Comparison of ENCODE assay signal across 20 cellular contexts in genomic region chr3:12468276-12468675, GRCh38.
"Had no signal": no experiment of that assay in that cellular context is flagged by ENCODE, and none has a peak within 500 bp of the region (broad histone marks: within the 10 kb centered on the region; RNA-seq: fewer than 3 reads in every experiment).

No MANE protein-coding gene starts in this region.

- H3K27ac Mint-ChIP-seq: stimulated activated naive B cell treated with anti-CD40 and anti-IgM and Interleukin-4, amounts not matched to agents 10 μg/mL and 1 μg/mL and 100 μg/mL, for 72 hours had no signal

- H3K27me3 ChIP-seq: dorsolateral prefrontal cortex, hepatocyte, right lobe of liver, testis, transverse colon had no signal

- H3K27ac ChIP-seq: dorsolateral prefrontal cortex, hepatocyte, parathyroid adenoma, psoas muscle, right lobe of liver, skin epidermis, testis, transverse colon had no signal

- H3K9ac ChIP-seq: parathyroid adenoma had no signal

- H2AFZ ChIP-seq: hepatocyte, parathyroid adenoma had no signal

- H3K4me2 ChIP-seq: hepatocyte had no signal

- H3K4me1 ChIP-seq: parathyroid adenoma, psoas muscle, testis had no signal

- H3K36me3 Mint-ChIP-seq: naive thymus-derived CD8-positive, alpha-beta T cell; stimulated activated naive B cell treated with anti-CD40 and anti-IgM and Interleukin-4, amounts not matched to agents 10 μg/mL and 1 μg/mL and 100 μg/mL, for 72 hours had no signal

- H3K4me3 ChIP-seq: dorsolateral prefrontal cortex, hepatocyte, psoas muscle, right lobe of liver, skin epidermis, testis, transverse colon had no signal

- H3K9me3 Mint-ChIP-seq: naive thymus-derived CD8-positive, alpha-beta T cell; stimulated activated naive B cell treated with anti-CD40 and anti-IgM and Interleukin-4, amounts not matched to agents 10 μg/mL and 1 μg/mL and 100 μg/mL, for 72 hours; stimulated activated naive CD8-positive, alpha-beta T cell treated with anti-CD3 and anti-CD28 coated beads, Interleukin-15, amount 100 ng/mL, for 72 hours had no signal

- DNase-seq: cortex of kidney; dorsolateral prefrontal cortex; effector CD8-positive, alpha-beta T cell; foreskin melanocyte; head of caudate nucleus; left colon; naive thymus-derived CD8-positive, alpha-beta T cell; occipital lobe; psoas muscle; retina; right lobe of liver; stimulated activated CD4-positive, alpha-beta T cell treated with anti-CD3 and anti-CD28 coated beads, Interleukin-2, amount 100 ng/mL, for 24 hours; stimulated activated CD4-positive, alpha-beta T cell treated with anti-CD3 and anti-CD28 coated beads, Interleukin-4, amount 100 ng/mL, for 4 hours; stimulated activated naive B cell treated with anti-CD40 and anti-IgM and Interleukin-4, amounts not matched to agents 10 μg/mL and 1 μg/mL and 100 μg/mL, for 72 hours; stimulated activated naive CD8-positive, alpha-beta T cell treated with anti-CD3 and anti-CD28 coated beads, Interleukin-15, amount 100 ng/mL, for 72 hours; testis; transverse colon had no signal

- H3K36me3 ChIP-seq: right lobe of liver, transverse colon had no signal

- ATAC-seq: naive thymus-derived CD8-positive, alpha-beta T cell; psoas muscle; right lobe of liver; stimulated activated naive B cell treated with anti-CD40 and anti-IgM and Interleukin-4, amounts not matched to agents 10 μg/mL and 1 μg/mL and 100 μg/mL, for 72 hours; stimulated activated naive CD8-positive, alpha-beta T cell treated with anti-CD3 and anti-CD28 coated beads, Interleukin-15, amount 100 ng/mL, for 72 hours had no signal

- H3K9me3 ChIP-seq: psoas muscle, right lobe of liver, testis, transverse colon had no signal

- H3K4me3 Mint-ChIP-seq: naive thymus-derived CD8-positive, alpha-beta T cell; stimulated activated naive B cell treated with anti-CD40 and anti-IgM and Interleukin-4, amounts not matched to agents 10 μg/mL and 1 μg/mL and 100 μg/mL, for 72 hours; stimulated activated naive CD8-positive, alpha-beta T cell treated with anti-CD3 and anti-CD28 coated beads, Interleukin-15, amount 100 ng/mL, for 72 hours had no signal

- H3K27me3 Mint-ChIP-seq: stimulated activated naive CD8-positive, alpha-beta T cell treated with anti-CD3 and anti-CD28 coated beads, Interleukin-15, amount 100 ng/mL, for 72 hours had no signal
